ENCODE assay signal across 1 cellular context in genomic region chr20:51446656-51447055, GRCh38.
TF ChIP-seq lines count a peak whose summit lies in the region.

No MANE protein-coding gene starts in this region.

TF ChIP-seq in HepG2, 621 proteins besides CTCF, POLR2A, EP300 and RAD21 (continued from another document and continues in another):
- no peak for TF ChIP-seq ZNF407 (CRISPR knock-in tag; IDR thresholded peaks at IDR 0.05; ENCODE audit: not compliant biosample characterization)
- no peak for TF ChIP-seq ZSCAN31 (CRISPR knock-in tag; IDR thresholded peaks at IDR 0.05; ENCODE audit: low read depth)
- peak; percentile 30; the same call in 1 of the 2 replicates for TF ChIP-seq ZNF614 (CRISPR knock-in tag; IDR thresholded peaks at IDR 0.05; ENCODE audit: borderline replicate concordance)
- no peak for TF ChIP-seq NFIB (CRISPR knock-in tag; IDR thresholded peaks at IDR 0.05; ENCODE audit: borderline replicate concordance)
- TF ChIP-seq SIN3A (IDR thresholded peaks at IDR 0.05; ENCODE audit: borderline replicate concordance, low read depth, low read length): peak; percentile 43; the same call in 1 of the 2 replicates
- peak; percentile 59; the same call in 1 of the 2 replicates for TF ChIP-seq ZBTB10 (CRISPR knock-in tag; IDR thresholded peaks at IDR 0.05; ENCODE audit: borderline replicate concordance)
- peak; percentile 19; the same call in 1 of the 2 replicates for TF ChIP-seq MEIS2 (CRISPR knock-in tag; IDR thresholded peaks at IDR 0.05)
- no peak for TF ChIP-seq RNF2 (conservative IDR thresholded peaks at IDR 0.05; ENCODE audit: low read depth)
- TF ChIP-seq PATZ1 (CRISPR knock-in tag; IDR thresholded peaks at IDR 0.05): peak; percentile 88
- TF ChIP-seq KLF16 (CRISPR knock-in tag; IDR thresholded peaks at IDR 0.05): no peak
- peak; percentile 69 for TF ChIP-seq GATAD2A (CRISPR knock-in tag; IDR thresholded peaks at IDR 0.05)
- no peak for TF ChIP-seq GZF1 (CRISPR knock-in tag; IDR thresholded peaks at IDR 0.05)
- TF ChIP-seq ZFP37 (CRISPR knock-in tag; IDR thresholded peaks at IDR 0.05; ENCODE audit: borderline replicate concordance): 0 out of 2 replicates have a peak, but pooled peaks have one; percentile 21
- TF ChIP-seq ISL2 (CRISPR knock-in tag; IDR thresholded peaks at IDR 0.05): no peak
- no peak for TF ChIP-seq SP140L (CRISPR knock-in tag; IDR thresholded peaks at IDR 0.05; ENCODE audit: borderline replicate concordance)
- TF ChIP-seq E2F5 (CRISPR knock-in tag; conservative IDR thresholded peaks at IDR 0.05): no peak
- peak; percentile 28; the same call in 1 of the 2 replicates for TF ChIP-seq FOXA3 (CRISPR knock-in tag; IDR thresholded peaks at IDR 0.05)
- 0 out of 2 replicates have a peak, but pooled peaks have one; percentile 19 for TF ChIP-seq KDM6A (CRISPR knock-in tag; IDR thresholded peaks at IDR 0.05; ENCODE audit: low read depth)
- TF ChIP-seq ATM (IDR thresholded peaks at IDR 0.05; ENCODE audit: borderline replicate concordance): no peak
- TF ChIP-seq NPAS2 (CRISPR knock-in tag; IDR thresholded peaks at IDR 0.05; ENCODE audit: borderline replicate concordance): no peak
- no peak for TF ChIP-seq ZMYM3 (CRISPR knock-in tag; IDR thresholded peaks at IDR 0.05)
- no peak for TF ChIP-seq CHCHD3 (CRISPR knock-in tag; IDR thresholded peaks at IDR 0.05)
- no peak for TF ChIP-seq ZNF224 (CRISPR knock-in tag; IDR thresholded peaks at IDR 0.05)
- peak; percentile 60; the same call in 1 of the 2 replicates for TF ChIP-seq ERF (CRISPR knock-in tag; IDR thresholded peaks at IDR 0.05)
- no peak for TF ChIP-seq U2AF1 (optimal IDR thresholded peaks at IDR 0.05; ENCODE audit: low read depth, low read length)
- TF ChIP-seq SMC3 (IDR thresholded peaks at IDR 0.05; ENCODE audit: low read length): peak; percentile 22; the same call in 1 of the 2 replicates
- TF ChIP-seq ZNF121 (CRISPR knock-in tag; IDR thresholded peaks at IDR 0.05): no peak
- peak; percentile 91; the same call in 1 of the 2 replicates for TF ChIP-seq HNF4G (IDR thresholded peaks at IDR 0.05; ENCODE audit: borderline replicate concordance, low read depth, low read length)
- peak; percentile 51; the same call in 1 of the 2 replicates for TF ChIP-seq HNF4G (CRISPR knock-in tag; IDR thresholded peaks at IDR 0.05; ENCODE audit: borderline replicate concordance, low read depth)
- peak; percentile 10; the same call in 1 of the 2 replicates for TF ChIP-seq PBX2 (CRISPR knock-in tag; IDR thresholded peaks at IDR 0.05)
- no peak for TF ChIP-seq MNT (IDR thresholded peaks at IDR 0.05)
- TF ChIP-seq ZNF879 (CRISPR knock-in tag; IDR thresholded peaks at IDR 0.05): no peak
- peak; percentile 70 for TF ChIP-seq NR2F6 (IDR thresholded peaks at IDR 0.05)
- TF ChIP-seq NR2F6 (CRISPR knock-in tag; IDR thresholded peaks at IDR 0.05): peak; percentile 82
- TF ChIP-seq ZBED4 (CRISPR knock-in tag; IDR thresholded peaks at IDR 0.05; ENCODE audit: borderline replicate concordance): peak; percentile 55; the same call in 1 of the 2 replicates
- TF ChIP-seq NCOR1 (IDR thresholded peaks at IDR 0.05; ENCODE audit: borderline replicate concordance, low read length): peak; percentile 23; the same call in 1 of the 2 replicates
- TF ChIP-seq MED8 (CRISPR knock-in tag; IDR thresholded peaks at IDR 0.05; ENCODE audit: insufficient replicate concordance): no peak
- TF ChIP-seq ZFP90 (CRISPR knock-in tag; IDR thresholded peaks at IDR 0.05; ENCODE audit: borderline replicate concordance): no peak
- TF ChIP-seq NR2F2 (IDR thresholded peaks at IDR 0.05; ENCODE audit: borderline replicate concordance, low read depth): 0 out of 2 replicates have a peak, but pooled peaks have one; percentile 14
- TF ChIP-seq SOX6 (IDR thresholded peaks at IDR 0.05): no peak
- peak; percentile 56 for TF ChIP-seq SOX6 (CRISPR knock-in tag; IDR thresholded peaks at IDR 0.05)
- no peak; the same call in 2 of the 3 replicates for TF ChIP-seq MXI1 (IDR thresholded peaks at IDR 0.05; ENCODE audit: borderline replicate concordance, low read depth, low read length)
- peak; percentile 18; the same call in 1 of the 2 replicates for TF ChIP-seq CEBPG (CRISPR knock-in tag; IDR thresholded peaks at IDR 0.05)
- TF ChIP-seq SIX1 (CRISPR knock-in tag; IDR thresholded peaks at IDR 0.05; ENCODE audit: borderline replicate concordance): no peak
